2 cellular contexts compared by ENCODE assay signal in the genomic region with DNA sequence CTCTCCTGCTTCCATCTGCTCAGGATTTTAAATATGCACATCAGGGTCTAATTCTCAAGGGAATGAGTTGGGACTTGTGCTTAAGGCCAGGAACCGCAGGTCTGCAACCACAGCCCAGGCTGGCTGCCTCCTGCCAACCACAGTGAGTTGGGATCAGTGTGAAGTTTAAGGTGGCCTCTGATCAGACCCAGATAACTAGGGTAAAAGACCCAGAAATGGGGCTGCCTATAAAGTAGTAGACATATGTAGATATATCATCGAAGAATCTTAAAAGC.
TF ChIP-seq lines count a peak whose summit lies in the region.

No MANE protein-coding gene starts in this region.

TF ChIP-seq in A549, 52 proteins besides CTCF, POLR2A, EP300 and RAD21:
- TF ChIP-seq GATA3 (IDR thresholded peaks at IDR 0.05; ENCODE audit: borderline replicate concordance), result no peak
- TF ChIP-seq CHD2 (IDR thresholded peaks at IDR 0.05; ENCODE audit: low read length, partially characterized antibody), result no peak
- TF ChIP-seq ESRRA (IDR thresholded peaks at IDR 0.05; ENCODE audit: borderline replicate concordance, low read length), result no peak
- no peak for TF ChIP-seq TFCP2L1 (CRISPR knock-in tag; IDR thresholded peaks at IDR 0.05)
- no peak for TF ChIP-seq RFX5 (IDR thresholded peaks at IDR 0.05)
- TF ChIP-seq, protein P1, sequence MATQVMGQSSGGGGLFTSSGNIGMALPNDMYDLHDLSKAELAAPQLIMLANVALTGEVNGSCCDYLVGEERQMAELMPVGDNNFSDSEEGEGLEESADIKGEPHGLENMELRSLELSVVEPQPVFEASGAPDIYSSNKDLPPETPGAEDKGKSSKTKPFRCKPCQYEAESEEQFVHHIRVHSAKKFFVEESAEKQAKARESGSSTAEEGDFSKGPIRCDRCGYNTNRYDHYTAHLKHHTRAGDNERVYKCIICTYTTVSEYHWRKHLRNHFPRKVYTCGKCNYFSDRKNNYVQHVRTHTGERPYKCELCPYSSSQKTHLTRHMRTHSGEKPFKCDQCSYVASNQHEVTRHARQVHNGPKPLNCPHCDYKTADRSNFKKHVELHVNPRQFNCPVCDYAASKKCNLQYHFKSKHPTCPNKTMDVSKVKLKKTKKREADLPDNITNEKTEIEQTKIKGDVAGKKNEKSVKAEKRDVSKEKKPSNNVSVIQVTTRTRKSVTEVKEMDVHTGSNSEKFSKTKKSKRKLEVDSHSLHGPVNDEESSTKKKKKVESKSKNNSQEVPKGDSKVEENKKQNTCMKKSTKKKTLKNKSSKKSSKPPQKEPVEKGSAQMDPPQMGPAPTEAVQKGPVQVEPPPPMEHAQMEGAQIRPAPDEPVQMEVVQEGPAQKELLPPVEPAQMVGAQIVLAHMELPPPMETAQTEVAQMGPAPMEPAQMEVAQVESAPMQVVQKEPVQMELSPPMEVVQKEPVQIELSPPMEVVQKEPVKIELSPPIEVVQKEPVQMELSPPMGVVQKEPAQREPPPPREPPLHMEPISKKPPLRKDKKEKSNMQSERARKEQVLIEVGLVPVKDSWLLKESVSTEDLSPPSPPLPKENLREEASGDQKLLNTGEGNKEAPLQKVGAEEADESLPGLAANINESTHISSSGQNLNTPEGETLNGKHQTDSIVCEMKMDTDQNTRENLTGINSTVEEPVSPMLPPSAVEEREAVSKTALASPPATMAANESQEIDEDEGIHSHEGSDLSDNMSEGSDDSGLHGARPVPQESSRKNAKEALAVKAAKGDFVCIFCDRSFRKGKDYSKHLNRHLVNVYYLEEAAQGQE (IDR thresholded peaks at IDR 0.05), result no peak
- no peak for TF ChIP-seq CHD4 (IDR thresholded peaks at IDR 0.05; ENCODE audit: borderline replicate concordance)
- TF ChIP-seq FOSL2 (IDR thresholded peaks at IDR 0.05), result no peak
- no peak for TF ChIP-seq FOSL2 (CRISPR knock-in tag; IDR thresholded peaks at IDR 0.05)
- TF ChIP-seq BHLHE40 (IDR thresholded peaks at IDR 0.05; ENCODE audit: low read depth, low read length), result no peak
- no peak for TF ChIP-seq ZNF302 (CRISPR knock-in tag; IDR thresholded peaks at IDR 0.05)
- no peak for TF ChIP-seq EHF (CRISPR knock-in tag; IDR thresholded peaks at IDR 0.05)
- no peak for TF ChIP-seq POLR2AphosphoS2 (conservative IDR thresholded peaks at IDR 0.05; ENCODE audit: low read length)
- no peak for TF ChIP-seq FOXS1 (CRISPR knock-in tag; IDR thresholded peaks at IDR 0.05)
- no peak for TF ChIP-seq JUN (IDR thresholded peaks at IDR 0.05)
- TF ChIP-seq PHF8 (IDR thresholded peaks at IDR 0.05; ENCODE audit: borderline replicate concordance, low read depth), result no peak
- TF ChIP-seq ELK1 (IDR thresholded peaks at IDR 0.05; ENCODE audit: low read depth, low read length), result no peak
- TF ChIP-seq, protein P2, sequence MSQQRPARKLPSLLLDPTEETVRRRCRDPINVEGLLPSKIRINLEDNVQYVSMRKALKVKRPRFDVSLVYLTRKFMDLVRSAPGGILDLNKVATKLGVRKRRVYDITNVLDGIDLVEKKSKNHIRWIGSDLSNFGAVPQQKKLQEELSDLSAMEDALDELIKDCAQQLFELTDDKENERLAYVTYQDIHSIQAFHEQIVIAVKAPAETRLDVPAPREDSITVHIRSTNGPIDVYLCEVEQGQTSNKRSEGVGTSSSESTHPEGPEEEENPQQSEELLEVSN (IDR thresholded peaks at IDR 0.05; ENCODE audit: borderline replicate concordance, low read depth), result no peak
- no peak for TF ChIP-seq FOSB (CRISPR knock-in tag; IDR thresholded peaks at IDR 0.05)
- TF ChIP-seq HOXB13 (CRISPR knock-in tag; IDR thresholded peaks at IDR 0.05; ENCODE audit: low read depth), result no peak

TF ChIP-seq in IMR-90, 13 proteins besides CTCF, POLR2A, EP300 and RAD21:
- TF ChIP-seq ELK1 (IDR thresholded peaks at IDR 0.05; ENCODE audit: borderline replicate concordance, low read depth, low read length), result no peak
- TF ChIP-seq CHD1 (IDR thresholded peaks at IDR 0.05; ENCODE audit: low read depth, low read length), result no peak
- no peak for TF ChIP-seq NFE2L2 (IDR thresholded peaks at IDR 0.05; ENCODE audit: low read depth, low read length)
- TF ChIP-seq MAFK (IDR thresholded peaks at IDR 0.05; ENCODE audit: low read depth, low read length), result no peak
- TF ChIP-seq BHLHE40 (IDR thresholded peaks at IDR 0.05; ENCODE audit: low read depth, low read length), result no peak
- no peak for TF ChIP-seq MAZ (IDR thresholded peaks at IDR 0.05; ENCODE audit: borderline replicate concordance, low read depth, low read length)
- no peak for TF ChIP-seq RCOR1 (IDR thresholded peaks at IDR 0.05; ENCODE audit: insufficient replicate concordance, low read length)
- TF ChIP-seq FOS (IDR thresholded peaks at IDR 0.05; ENCODE audit: low read depth, low read length), result no peak
- TF ChIP-seq CEBPB (IDR thresholded peaks at IDR 0.05; ENCODE audit: low read depth, low read length), result no peak
- TF ChIP-seq SMC3 (IDR thresholded peaks at IDR 0.05; ENCODE audit: low read depth, low read length), result no peak
- TF ChIP-seq, protein P3, sequence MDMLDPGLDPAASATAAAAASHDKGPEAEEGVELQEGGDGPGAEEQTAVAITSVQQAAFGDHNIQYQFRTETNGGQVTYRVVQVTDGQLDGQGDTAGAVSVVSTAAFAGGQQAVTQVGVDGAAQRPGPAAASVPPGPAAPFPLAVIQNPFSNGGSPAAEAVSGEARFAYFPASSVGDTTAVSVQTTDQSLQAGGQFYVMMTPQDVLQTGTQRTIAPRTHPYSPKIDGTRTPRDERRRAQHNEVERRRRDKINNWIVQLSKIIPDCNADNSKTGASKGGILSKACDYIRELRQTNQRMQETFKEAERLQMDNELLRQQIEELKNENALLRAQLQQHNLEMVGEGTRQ (IDR thresholded peaks at IDR 0.05; ENCODE audit: low read depth, low read length), result no peak
- TF ChIP-seq MXI1 (IDR thresholded peaks at IDR 0.05; ENCODE audit: borderline replicate concordance, low read depth, low read length), result no peak
- no peak for TF ChIP-seq RFX5 (IDR thresholded peaks at IDR 0.05; ENCODE audit: low read depth, low read length)
TF ChIP-seq in IMR-90: peak in this region for 0.
